In genomic region chr4:104983615-104984179, GRCh38 we compare ENCODE assay signal across 21 cellular contexts.
"Had no signal": no experiment of that assay in that cellular context is flagged by ENCODE, and none has a peak within 500 bp of the region (broad histone marks: within the 10 kb centered on the region; RNA-seq: fewer than 3 reads in every experiment).

No MANE protein-coding gene starts in this region.

- H3K36me3 ChIP-seq: ascending aorta had no signal

- H3K4me3 ChIP-seq: ascending aorta, body of pancreas had no signal

- ATAC-seq: activated CD4-positive, CD25-positive, alpha-beta regulatory T cell treated with anti-CD3 and anti-CD28 coated beads, Interleukin-2, amount 50 U/mL, for 24 hours; activated CD8-positive, alpha-beta T cell treated with anti-CD3 and anti-CD28 coated beads for 36 hours; activated naive CD8-positive, alpha-beta T cell treated with anti-CD3 and anti-CD28 coated beads, Interleukin-2, amount 50 U/mL, for 24 hours; body of pancreas; T-cell had no signal

- H3K27ac ChIP-seq: ascending aorta, body of pancreas had no signal

- H3K4me1 ChIP-seq: ascending aorta, body of pancreas had no signal

- DNase-seq: activated CD4-positive, alpha-beta T cell treated with anti-CD3 and anti-CD28 coated beads for 4 hours; activated CD8-positive, alpha-beta memory T cell treated with anti-CD3 and anti-CD28 coated beads, Interleukin-2, amount 50 U/mL, for 48 hours; activated CD8-positive, alpha-beta T cell treated with anti-CD3 and anti-CD28 coated beads for 36 hours; activated effector memory CD4-positive, alpha-beta T cell treated with Interleukin-2 at 50 U/mL for 16 hours; activated naive CD4-positive, alpha-beta T cell; activated naive CD8-positive, alpha-beta T cell treated with anti-CD3 and anti-CD28 coated beads, Interleukin-2, amount 50 U/mL, for 24 hours; activated T-cell treated with anti-CD3 and anti-CD28 coated beads, Interleukin-2, amount 50 U/mL, for 24 hours; amniotic stem cell; body of pancreas; MV-4-11; NCI-H1105 treated with DMSO at 0.1 percent for 48 hours; NCI-H146; NCI-H187 treated with DMSO at 0.1 percent for 48 hours; NCI-H2081 treated with DMSO at 0.1 percent for 48 hours; NCI-H446; NCI-H524; SIG-M5; T-cell; T1000 had no signal

- H3K27me3 ChIP-seq: ascending aorta, body of pancreas had no signal

- H3K9me3 ChIP-seq: ascending aorta, body of pancreas had no signal
